ENCODE assay signal across 19 cellular contexts in genomic region chr6:159606786-159607185, GRCh38.
"Had no signal": no experiment of that assay in that cellular context is flagged by ENCODE, and none has a peak within 500 bp of the region (broad histone marks: within the 10 kb centered on the region; RNA-seq: fewer than 3 reads in every experiment).

No MANE protein-coding gene starts in this region.

- DNase-seq: activated CD4-positive, alpha-beta memory T cell treated with anti-CD3 and anti-CD28 coated beads for 36 hours; activated CD4-positive, alpha-beta T cell treated with anti-CD3 and anti-CD28 coated beads for 36 hours; activated CD8-positive, alpha-beta memory T cell treated with anti-CD3 and anti-CD28 coated beads, Interleukin-2, amount 10 ng/mL, durations not matched to agents 7 days and 5 days; activated naive CD4-positive, alpha-beta T cell treated with anti-CD3 and anti-CD28 coated beads for 36 hours; activated naive CD8-positive, alpha-beta T cell treated with anti-CD3 and anti-CD28 coated beads, Interleukin-2, amount 50 U/mL, for 24 hours; activated T-cell treated with anti-CD3 and anti-CD28 coated beads, Interleukin-2, amount 50 U/mL, for 1 hour; colonic mucosa; hippocampal formation; kidney; left ventricle myocardium inferior; natural killer cell; posterior cingulate gyrus; retina; stimulated activated CD4-positive, alpha-beta T cell treated with anti-CD3 and anti-CD28 coated beads, Interleukin-2, amount 100 ng/mL, for 48 hours; stimulated activated naive CD4-positive, alpha-beta T cell; T-helper 2 cell; uterus had no signal

- H3K36me3 ChIP-seq: colonic mucosa, left ventricle myocardium inferior, neutrophil, tibial nerve, uterus had no signal

- H3K4me3 ChIP-seq: colonic mucosa, left ventricle myocardium inferior, tibial nerve, uterus had no signal

- H3K27me3 ChIP-seq: colonic mucosa, tibial nerve, uterus had no signal

- H3K4me1 ChIP-seq: colonic mucosa, left ventricle myocardium inferior, uterus had no signal

- ATAC-seq: activated CD4-positive, alpha-beta T cell treated with anti-CD3 and anti-CD28 coated beads for 36 hours; activated CD8-positive, alpha-beta memory T cell treated with anti-CD3 and anti-CD28 coated beads, Interleukin-2, amount 10 ng/mL, durations not matched to agents 7 days and 5 days; activated naive CD8-positive, alpha-beta T cell treated with anti-CD3 and anti-CD28 coated beads, Interleukin-2, amount 50 U/mL, for 24 hours; natural killer cell had no signal

- H3K9me3 ChIP-seq: colonic mucosa, neutrophil had no signal

- H3K27ac ChIP-seq: colonic mucosa, left ventricle myocardium inferior, neutrophil, tibial nerve, uterus had no signal
